11 cellular contexts compared by ENCODE assay signal in the genomic region with DNA sequence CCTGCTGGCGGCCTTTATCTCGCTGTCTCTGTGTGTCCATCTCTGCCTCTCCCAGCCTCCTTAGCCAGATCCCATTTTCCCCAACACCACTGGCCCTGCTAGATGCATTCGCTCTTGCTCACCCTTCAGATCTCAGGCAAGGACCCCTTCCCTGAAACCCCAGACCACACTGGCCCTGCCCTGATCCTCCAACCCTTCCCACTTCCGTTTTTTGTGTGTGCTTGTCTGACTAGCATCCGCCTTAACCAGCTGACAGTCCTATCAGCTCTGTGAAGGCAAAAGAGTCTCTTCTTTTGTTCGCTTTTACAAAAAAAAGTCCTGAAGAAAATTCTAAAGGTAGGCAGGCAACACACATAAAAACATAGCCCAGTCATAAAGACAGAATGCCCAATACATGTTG. TPM values are rescaled to one million over a fixed set of nuclear protein-coding genes. Genes with fewer than 3 reads are reported as not detected.
DNase-seq lines count a peak whose midpoint lies in the region; ATAC-seq and TF ChIP-seq lines count a peak whose summit lies in the region.
"Had no signal": no experiment of that assay in that cellular context is flagged by ENCODE, and none has a peak within 500 bp of the region (broad histone marks: within the 10 kb centered on the region; RNA-seq: fewer than 3 reads in every experiment).

No MANE protein-coding gene starts in this region.

- H3K36me3 ChIP-seq in body of pancreas (replicated peaks in 1 of 2; ENCODE audit: insufficient read depth in 1 of 2, low read depth in 2 of 2) (no peaks in the 10 kb centered on the region), neutrophil (peaks cover 65% of the 10 kb centered on the region)

- no peak for ATAC-seq in body of pancreas
- no peak for ATAC-seq in GM21619 (IDR thresholded peaks at IDR 0.05; ENCODE audit: unreplicated experiment)

- DNase-seq in CMK (ENCODE audit: low read depth) (peak; percentile 65), NB4 (ENCODE audit: low read depth) (peak; percentile 59), body of pancreas (no peak), HuH-7.5 (ENCODE audit: low spot score) (no peak), erythroblast (lab: John Stamatoyannopoulos, UW) (no peak), NCI-H1436 (lab: John Stamatoyannopoulos, UW) (no peak)
- DNase-seq: left cardiac atrium, NCI-H187, SK-N-SH had no signal

- H3K27ac ChIP-seq in body of pancreas = peak overlapping the region; percentile 39 to 79 (median 73)
- H3K27ac ChIP-seq in neutrophil = peak overlapping the region; percentile 87

- intact Hi-C loops in body of pancreas (cut with DNase I) = no loop called here

- TF ChIP-seq POLR2A in NB4 (IDR thresholded peaks at IDR 0.05; ENCODE audit: extremely low read depth, insufficient read length) (no peak), body of pancreas (IDR thresholded peaks at IDR 0.05) (no peak), erythroblast (IDR thresholded peaks at IDR 0.05; ENCODE audit: low read length) (no peak)

- H3K9me3 ChIP-seq in body of pancreas = no peaks in the 10 kb centered on the region
- H3K9me3 ChIP-seq in neutrophil = no peaks in the 10 kb centered on the region
- H3K9me3 ChIP-seq: SK-N-SH had no signal

- WGBS in body of pancreas, 2 donors = 61 to 76% methylated on average over 6 of the region's 6 CpGs

- H3K27me3 ChIP-seq in body of pancreas (no peaks in the 10 kb centered on the region), neutrophil (no peaks in the 10 kb centered on the region)

- H3K4me1 ChIP-seq in body of pancreas (peaks cover 49% of the 10 kb centered on the region), neutrophil (ENCODE audit: control insufficient read depth in 1 of 2, insufficient read depth in 1 of 2, low read depth in 1 of 2, low read length in 1 of 2) (peaks cover 49 to 53% of the 10 kb centered on the region in 2 experiments)

- no peak overlapping the region for H3K4me3 ChIP-seq in NB4 (ENCODE audit: low read depth, low read length)
- no peak overlapping the region for H3K4me3 ChIP-seq in body of pancreas
- H3K4me3 ChIP-seq in neutrophil (ENCODE audit: low read depth in 1 of 2, low read length in 1 of 2) = no peak overlapping the region

- no peak for TF ChIP-seq CTCF in NB4 (IDR thresholded peaks at IDR 0.05; ENCODE audit: low read depth, low read length)
- no peak for TF ChIP-seq CTCF in body of pancreas (IDR thresholded peaks at IDR 0.05)
- no peak for TF ChIP-seq CTCF in neutrophil (IDR thresholded peaks at IDR 0.05)

RNA-seq across cellular contexts. Expression of a gene that starts 28.7 kb away (rescaled TPM):
- 10 to 100 TPM; 18.5 to 21.5 TPM for total RNA-seq in body of pancreas

Comparison
In these comparisons a context has a peak if more than half of its experiments do, and no peak if none do; other contexts are left out.
1. DNase-seq: peak in CMK (single experiment) and NB4 (single experiment); none in body of pancreas (0 of 4), HuH-7.5 (single experiment), erythroblast (0 of 2) and NCI-H1436 (single experiment).